In the genomic region with DNA sequence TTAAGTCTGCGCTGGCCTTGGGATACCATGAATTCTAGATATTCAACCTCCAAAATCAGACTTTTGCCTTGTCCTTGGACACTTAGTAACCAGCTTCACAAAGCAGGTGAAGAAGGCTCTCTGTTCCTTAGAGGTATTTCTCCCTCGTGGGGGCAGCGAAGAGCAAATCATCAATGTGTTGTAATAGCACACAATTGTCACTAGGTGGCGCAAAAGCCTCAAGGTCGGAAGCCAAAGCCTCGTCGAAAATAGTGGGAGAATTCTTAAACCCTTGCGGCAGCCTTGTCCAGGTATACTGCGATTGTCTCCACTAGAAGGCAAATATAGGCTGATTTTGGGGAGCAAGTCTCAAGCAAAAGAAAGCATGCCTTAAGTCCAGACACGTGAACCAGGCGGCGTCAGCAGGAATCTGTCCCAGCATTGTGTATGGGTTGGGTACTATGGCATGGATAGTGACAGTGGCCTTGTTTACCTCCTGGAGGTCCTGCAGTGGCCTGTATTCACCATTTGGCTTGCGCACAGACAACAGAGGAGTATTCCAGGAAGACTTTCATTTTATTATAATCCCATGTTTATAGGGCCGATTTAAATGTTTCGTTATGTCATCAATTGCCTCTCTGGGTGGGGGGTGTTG, we compare ENCODE assay signal across 7 cellular contexts.
DNase-seq lines count a peak whose midpoint lies in the region; ATAC-seq, FAIRE-seq and TF ChIP-seq lines count a peak whose summit lies in the region.
"Not testable (repeated sequence)": the region's sequence is repeated elsewhere in the genome, so short reads cannot be mapped to it uniquely, and the experiment has no call there.

No MANE protein-coding gene starts in this region.

- H3K27me3 Mint-ChIP-seq in activated CD8-positive, alpha-beta memory T cell treated with anti-CD3 and anti-CD28 coated beads, Interleukin-2, amount 10 ng/mL, durations not matched to agents 7 days and 5 days, result not testable (repeated sequence)

- H3K9me3 Mint-ChIP-seq in activated CD8-positive, alpha-beta memory T cell treated with anti-CD3 and anti-CD28 coated beads, Interleukin-2, amount 10 ng/mL, durations not matched to agents 7 days and 5 days (ENCODE audit: low read depth), result not testable (repeated sequence)

- not testable (repeated sequence) for TF ChIP-seq CTCF in RWPE2 (IDR thresholded peaks at IDR 0.05; ENCODE audit: poor library complexity, severe bottlenecking)

- not testable (repeated sequence) for H3K27ac ChIP-seq in RWPE2 (ENCODE audit: poor library complexity, severe bottlenecking)

- H3K36me3 ChIP-seq in RWPE2 (ENCODE audit: low read depth), result not testable (repeated sequence)

- DNase-seq in RWPE2 (ENCODE audit: low spot score); activated CD8-positive, alpha-beta memory T cell treated with anti-CD3 and anti-CD28 coated beads, Interleukin-2, amount 10 ng/mL, durations not matched to agents 7 days and 5 days; Right ventricle myocardium superior: not testable (repeated sequence)

- CTCF ChIA-PET in activated CD8-positive, alpha-beta memory T cell treated with anti-CD3 and anti-CD28 coated beads, Interleukin-2, amount 10 ng/mL, durations not matched to agents 7 days and 5 days (lab: Charles Lee), result not testable (repeated sequence)

- not testable (repeated sequence) for H3K4me1 Mint-ChIP-seq in activated CD8-positive, alpha-beta memory T cell treated with anti-CD3 and anti-CD28 coated beads, Interleukin-2, amount 10 ng/mL, durations not matched to agents 7 days and 5 days

- FAIRE-seq in G401.6 (lab: Jason Lieb, UNC), result peak; percentile 85

- not testable (repeated sequence) for H3K27me3 ChIP-seq in RWPE2 (ENCODE audit: insufficient read depth, poor library complexity, severe bottlenecking)

- not testable (repeated sequence) for H3K9me3 ChIP-seq in RWPE2 (ENCODE audit: severe bottlenecking)

- H3K4me3 Mint-ChIP-seq in activated CD8-positive, alpha-beta memory T cell treated with anti-CD3 and anti-CD28 coated beads, Interleukin-2, amount 10 ng/mL, durations not matched to agents 7 days and 5 days, result not testable (repeated sequence)

- not testable (repeated sequence) for H3K4me1 ChIP-seq in RWPE2 (ENCODE audit: insufficient read depth, poor library complexity, severe bottlenecking)

- H3K36me3 Mint-ChIP-seq in activated CD8-positive, alpha-beta memory T cell treated with anti-CD3 and anti-CD28 coated beads, Interleukin-2, amount 10 ng/mL, durations not matched to agents 7 days and 5 days, result not testable (repeated sequence)

- not testable (repeated sequence) for H3K4me3 ChIP-seq in RWPE2 (ENCODE audit: severe bottlenecking)

- not testable (repeated sequence) for H3K27ac Mint-ChIP-seq in activated CD8-positive, alpha-beta memory T cell treated with anti-CD3 and anti-CD28 coated beads, Interleukin-2, amount 10 ng/mL, durations not matched to agents 7 days and 5 days

- intact Hi-C loops in Right ventricle myocardium superior (cut with DNase I), result not testable (repeated sequence)

- ATAC-seq in GM21447 (IDR thresholded peaks at IDR 0.05; ENCODE audit: unreplicated experiment) (peak; percentile 72), HG02759 (IDR thresholded peaks at IDR 0.05; ENCODE audit: unreplicated experiment) (peak; percentile 57), HG03175 (IDR thresholded peaks at IDR 0.05; ENCODE audit: unreplicated experiment) (peak; percentile 69), RWPE2 (ENCODE audit: low read depth) (peak; percentile 64), Right ventricle myocardium superior (ENCODE audit: poor library complexity) (peak; percentile 45)
- ATAC-seq in activated CD8-positive, alpha-beta memory T cell treated with anti-CD3 and anti-CD28 coated beads, Interleukin-2, amount 10 ng/mL, durations not matched to agents 7 days and 5 days, result peak; percentile 20

Comparison
In these comparisons a context has a peak if more than half of its experiments do, and no peak if none do; other contexts are left out.
1. ATAC-seq: peak in every context shown above with its lines; median percentile 72 in GM21447; 69 in HG03175; 64 in RWPE2; 57 in HG02759; 45 in Right ventricle myocardium superior; 20 in activated CD8-positive, alpha-beta memory T cell treated with anti-CD3 and anti-CD28 coated beads, Interleukin-2, amount 10 ng/mL, durations not matched to agents 7 days and 5 days.